ENCODE assay signal across 22 cellular contexts in genomic region chr5:166257656-166258055, GRCh38.
"Had no signal": no experiment of that assay in that cellular context is flagged by ENCODE, and none has a peak within 500 bp of the region (broad histone marks: within the 10 kb centered on the region; RNA-seq: fewer than 3 reads in every experiment).

No MANE protein-coding gene starts in this region.

- H3K4me3 ChIP-seq: coronary artery, dorsolateral prefrontal cortex, esophagus muscularis mucosa, gastroesophageal sphincter, heart left ventricle, hepatocyte, lower lobe of right lung, mucosa of descending colon had no signal

- H3K4me1 ChIP-seq: esophagus muscularis mucosa, foreskin keratinocyte, gastroesophageal sphincter, heart left ventricle, lower lobe of right lung had no signal

- ATAC-seq: foreskin keratinocyte, gastroesophageal sphincter, heart left ventricle, left colon, left lobe of liver, left ventricle myocardium superior, lower lobe of right lung, mucosa of descending colon had no signal

- H3K79me2 ChIP-seq: hepatocyte had no signal

- H2AFZ ChIP-seq: hepatocyte had no signal

- DNase-seq: dermis blood vessel endothelial cell; dorsolateral prefrontal cortex; effector CD4-positive, alpha-beta T cell; effector memory CD4-positive, alpha-beta T cell; foreskin keratinocyte; heart left ventricle; hypothalamus; immature natural killer cell; islet precursor cell; kidney; kidney glomerular epithelial cell; left colon; left ventricle myocardium superior; lower lobe of right lung; mesenchymal stem cell; mucosa of descending colon; naive B cell had no signal

- H3K9me3 ChIP-seq: esophagus muscularis mucosa, gastroesophageal sphincter, lower lobe of right lung had no signal

- H3K4me2 ChIP-seq: hepatocyte had no signal

- H3K27ac ChIP-seq: coronary artery, dorsolateral prefrontal cortex, esophagus muscularis mucosa, foreskin keratinocyte, gastroesophageal sphincter, heart left ventricle, hepatocyte, lower lobe of right lung had no signal

- H3K27me3 ChIP-seq: dorsolateral prefrontal cortex, esophagus muscularis mucosa, foreskin keratinocyte, gastroesophageal sphincter, heart left ventricle, hepatocyte had no signal

- H3K36me3 ChIP-seq: esophagus muscularis mucosa, gastroesophageal sphincter, heart left ventricle, lower lobe of right lung had no signal
